Comparison of ENCODE assay signal across 9 cellular contexts in genomic region chr12:6056406-6057211, GRCh38.
A peak's percentile ranks its signal among the peaks of the same experiment; 100 is the strongest.
DNase-seq lines count a peak whose midpoint lies in the region; ATAC-seq, FAIRE-seq and TF ChIP-seq lines count a peak whose summit lies in the region.
"Had no signal": no experiment of that assay in that cellular context is flagged by ENCODE, and none has a peak within 500 bp of the region (broad histone marks: within the 10 kb centered on the region; RNA-seq: fewer than 3 reads in every experiment).

No MANE protein-coding gene starts in this region.

- H3K4me1 ChIP-seq in gastroesophageal sphincter = peaks cover 0 to 14% (median 10%) of the 10 kb centered on the region in 3 donors

- DNase-seq in AG04450 (ENCODE audit: low read depth, low spot score) (no peak), HTR-8/SVneo (ENCODE audit: insufficient read length, low spot score) (peak; percentile 57), left kidney (ENCODE audit: low read depth, low spot score) (peak; percentile 91), SIG-M5 (lab: John Stamatoyannopoulos, UW) (no peak), NCI-H2081 (lab: John Stamatoyannopoulos, UW) (no peak), foreskin melanocyte (no peak)
- DNase-seq in activated naive CD4-positive, alpha-beta T cell treated with anti-CD3 and anti-CD28 coated beads, Interleukin-2, amount 50 U/mL, for 72 hours (ENCODE audit: low spot score in 2 of 2) = no peak

- WGBS in gastroesophageal sphincter (ENCODE audit: low coverage in 1 of 2), 2 donors = 58% methylated on average over 5 of the region's 58 CpGs; no CpG with 5 or more reads in 1 of the 2 donors

- ATAC-seq in activated naive CD4-positive, alpha-beta T cell treated with anti-CD3 and anti-CD28 coated beads, Interleukin-2, amount 50 U/mL, for 72 hours = peak; percentile 43 to 57
- no peak for ATAC-seq in gastroesophageal sphincter

- TF ChIP-seq CTCF in AG04450 (IDR thresholded peaks at IDR 0.05; ENCODE audit: low read depth, low read length) (peak; percentile 32; the same call in 1 of the 2 replicates), gastroesophageal sphincter (IDR thresholded peaks at IDR 0.05) (no peak)

- H3K36me3 ChIP-seq in gastroesophageal sphincter = peaks cover 0 to 5% of the 10 kb centered on the region in 2 donors

- POLR2A ChIA-PET in AG04450 (lab: Yijun Ruan, JAX) = no interaction called here

- no peak for TF ChIP-seq EP300 in gastroesophageal sphincter (IDR thresholded peaks at IDR 0.05)

- H3K27ac ChIP-seq in AG04450 (ENCODE audit: low read depth, low read length) = no peak overlapping the region
- H3K27ac ChIP-seq in gastroesophageal sphincter = no peak overlapping the region

- TF ChIP-seq POLR2A in gastroesophageal sphincter (IDR thresholded peaks at IDR 0.05) = no peak

- no peaks in the 10 kb centered on the region for H3K36me3 Mint-ChIP-seq in activated naive CD4-positive, alpha-beta T cell treated with anti-CD3 and anti-CD28 coated beads, Interleukin-2, amount 50 U/mL, for 72 hours

- H3K27ac Mint-ChIP-seq in activated naive CD4-positive, alpha-beta T cell treated with anti-CD3 and anti-CD28 coated beads, Interleukin-2, amount 50 U/mL, for 72 hours = no peak overlapping the region

- H3K27me3 ChIP-seq in AG04450 (ENCODE audit: control insufficient read depth, insufficient read depth, low read length) = no peaks in the 10 kb centered on the region
- H3K27me3 ChIP-seq in gastroesophageal sphincter = peaks cover 17% of the 10 kb centered on the region

- H3K9me3 Mint-ChIP-seq in activated naive CD4-positive, alpha-beta T cell treated with anti-CD3 and anti-CD28 coated beads, Interleukin-2, amount 50 U/mL, for 72 hours = no peaks in the 10 kb centered on the region
- H3K9me3 Mint-ChIP-seq: central memory CD8-positive, alpha-beta T cell had no signal

- H3K4me3 ChIP-seq in AG04450 (ENCODE audit: low read depth, low read length) = no peak overlapping the region
- H3K4me3 ChIP-seq in gastroesophageal sphincter = peak overlapping the region in 1 of 2 donors; percentile 18

- peaks cover 4% of the 10 kb centered on the region; the same call in 1 of the 2 replicates for H3K9me3 ChIP-seq in AG04450 (ENCODE audit: control insufficient read depth, insufficient read depth, low read length)
- H3K9me3 ChIP-seq in gastroesophageal sphincter = no peaks in the 10 kb centered on the region

- CTCF ChIA-PET in AG04450 (lab: Charles Lee) = interaction anchor here (1.4 kb wide), 1 partner anchor 222 kb away, joined by 5 read pairs; no protein-coding TSS in a partner anchor

- FAIRE-seq in HTR-8/SVneo (lab: Jason Lieb, UNC) = peak; percentile 62

Comparison
In these comparisons a context has a peak if more than half of its experiments do, and no peak if none do; other contexts are left out.
1. DNase-seq: peak in HTR-8/SVneo (single experiment) and left kidney (single experiment); none in AG04450 (single experiment), activated naive CD4-positive, alpha-beta T cell treated with anti-CD3 and anti-CD28 coated beads, Interleukin-2, amount 50 U/mL, for 72 hours (0 of 2), SIG-M5 (single experiment), NCI-H2081 (0 of 2) and foreskin melanocyte (single experiment).